Comparison of ENCODE assay signal across 19 cellular contexts in genomic region chr7:28042721-28043120, GRCh38.
"Had no signal": no experiment of that assay in that cellular context is flagged by ENCODE, and none has a peak within 500 bp of the region (broad histone marks: within the 10 kb centered on the region; RNA-seq: fewer than 3 reads in every experiment).

No MANE protein-coding gene starts in this region.

- H3K27ac Mint-ChIP-seq: type B pancreatic cell had no signal

- H3K4me1 ChIP-seq: uterus had no signal

- H3K36me3 ChIP-seq: gastrocnemius medialis, heart right ventricle, suprapubic skin, thyroid gland, uterus had no signal

- H3K9me3 Mint-ChIP-seq: naive thymus-derived CD8-positive, alpha-beta T cell; neural crest cell had no signal

- H3K27ac ChIP-seq: dorsolateral prefrontal cortex, gastrocnemius medialis, heart right ventricle, suprapubic skin, thyroid gland had no signal

- H3K27me3 ChIP-seq: dorsolateral prefrontal cortex, gastrocnemius medialis, heart right ventricle, suprapubic skin, thyroid gland, uterus had no signal

- H3K9me3 ChIP-seq: gastrocnemius medialis, heart right ventricle, mucosa of descending colon, suprapubic skin, thyroid gland, uterus had no signal

- ATAC-seq: esophagus mucosa; gastrocnemius medialis; heart right ventricle; mucosa of descending colon; naive thymus-derived CD8-positive, alpha-beta T cell; sciatic nerve had no signal

- H3K4me3 ChIP-seq: dorsolateral prefrontal cortex, gastrocnemius medialis, heart right ventricle, mucosa of descending colon, suprapubic skin, thyroid gland, uterus had no signal

- H3K4me1 Mint-ChIP-seq: neural crest cell had no signal

- DNase-seq: cortex of kidney; dorsolateral prefrontal cortex; effector CD8-positive, alpha-beta T cell; gastrocnemius medialis; heart right ventricle; hypothalamus; kidney glomerular epithelial cell; mucosa of descending colon; naive thymus-derived CD8-positive, alpha-beta T cell; posterior cingulate gyrus; stimulated activated CD4-positive, alpha-beta T cell treated with anti-CD3 and anti-CD28 coated beads, Interleukin-12 subunit alpha, Interleukin-12 subunit beta, amount 100 ng/mL, for 4 hours; stimulated activated naive CD4-positive, alpha-beta T cell; thyroid gland; uterus had no signal

- H3K36me3 Mint-ChIP-seq: type B pancreatic cell had no signal

- H3K4me3 Mint-ChIP-seq: naive thymus-derived CD8-positive, alpha-beta T cell; neural crest cell; type B pancreatic cell had no signal
